Comparison of ENCODE assay signal across 10 cellular contexts in genomic region chr16:66523861-66524354, GRCh38. TPM values are rescaled to one million over a fixed set of nuclear protein-coding genes. Genes with fewer than 3 reads are reported as not detected.
DNase-seq lines count a peak whose midpoint lies in the region; ATAC-seq, FAIRE-seq and TF ChIP-seq lines count a peak whose summit lies in the region.
"Had no signal": no experiment of that assay in that cellular context is flagged by ENCODE, and none has a peak within 500 bp of the region (broad histone marks: within the 10 kb centered on the region; RNA-seq: fewer than 3 reads in every experiment).

No MANE protein-coding gene starts in this region.

- H3F3A ChIP-seq in GM23338 (replicated peaks; ENCODE audit: low read depth), result no peaks in the 10 kb centered on the region

- TF ChIP-seq CTCF in GM23338 (conservative IDR thresholded peaks at IDR 0.05; ENCODE audit: low read depth in 2 of 2), result no peak

- H3K9me3 Mint-ChIP-seq in activated CD4-positive, alpha-beta T cell treated with anti-CD3 and anti-CD28 coated beads for 36 hours (ENCODE audit: low read depth), result no peaks in the 10 kb centered on the region
- no peaks in the 10 kb centered on the region for H3K9me3 Mint-ChIP-seq in IgD-negative memory B cell
- H3K9me3 Mint-ChIP-seq in activated naive CD8-positive, alpha-beta T cell treated with anti-CD3 and anti-CD28 coated beads, Interleukin-2, amount 10 ng/mL, durations not matched to agents 7 days and 5 days, result no peaks in the 10 kb centered on the region
- no peaks in the 10 kb centered on the region for H3K9me3 Mint-ChIP-seq in GM23338

- no peak overlapping the region for H3K4me3 ChIP-seq in small intestine (ENCODE audit: low read depth in 1 of 2, low read length in 2 of 2)
- no peak overlapping the region for H3K4me3 ChIP-seq in GM23338
- H3K4me3 ChIP-seq: A549 had no signal

- H3K9me3 ChIP-seq in small intestine (ENCODE audit: control insufficient read depth, low read depth), result no peaks in the 10 kb centered on the region
- H3K9me3 ChIP-seq: A549 had no signal

- peaks cover 70% of the 10 kb centered on the region for H3K4me1 Mint-ChIP-seq in activated CD4-positive, alpha-beta T cell treated with anti-CD3 and anti-CD28 coated beads for 36 hours
- H3K4me1 Mint-ChIP-seq in IgD-negative memory B cell (peaks cover 43 to 56% (median 44%) of the 10 kb centered on the region in 3 donors), GM23338 (no peaks in the 10 kb centered on the region)
- H3K4me1 Mint-ChIP-seq in activated naive CD8-positive, alpha-beta T cell treated with anti-CD3 and anti-CD28 coated beads, Interleukin-2, amount 10 ng/mL, durations not matched to agents 7 days and 5 days, result peaks cover 74% of the 10 kb centered on the region

- H3K36me3 ChIP-seq in small intestine (ENCODE audit: control insufficient read depth in 2 of 2, insufficient read depth in 2 of 2, low read length in 2 of 2) (peaks cover 0 to 7% of the 10 kb centered on the region in 2 donors), GM23338 (ENCODE audit: insufficient read depth) (no peaks in the 10 kb centered on the region)

- peak overlapping the region; percentile 17 to 88 for H3K27ac ChIP-seq in small intestine (ENCODE audit: low read depth in 1 of 2, low read length in 1 of 2)
- no peak overlapping the region for H3K27ac ChIP-seq in GM23338 (ENCODE audit: low read depth)
- H3K27ac ChIP-seq: A549 had no signal

- peak; percentile 13 for ATAC-seq in activated CD4-positive, alpha-beta T cell treated with anti-CD3 and anti-CD28 coated beads for 36 hours
- ATAC-seq in activated naive CD8-positive, alpha-beta T cell treated with anti-CD3 and anti-CD28 coated beads, Interleukin-2, amount 10 ng/mL, durations not matched to agents 7 days and 5 days (ENCODE audit: low read depth), result peak; percentile 59
- ATAC-seq in GM23338 (no peak), GM18868 (IDR thresholded peaks at IDR 0.05; ENCODE audit: unreplicated experiment) (no peak)
- ATAC-seq: A549 had no signal

- H3K36me3 Mint-ChIP-seq in activated CD4-positive, alpha-beta T cell treated with anti-CD3 and anti-CD28 coated beads for 36 hours (ENCODE audit: low read depth), result peaks cover 3% of the 10 kb centered on the region
- H3K36me3 Mint-ChIP-seq in IgD-negative memory B cell (no peaks in the 10 kb centered on the region), GM23338 (ENCODE audit: low read depth) (0 out of 3 replicates have a peak, but pooled peaks cover under 1% of the 10 kb centered on the region)
- H3K36me3 Mint-ChIP-seq in activated naive CD8-positive, alpha-beta T cell treated with anti-CD3 and anti-CD28 coated beads, Interleukin-2, amount 10 ng/mL, durations not matched to agents 7 days and 5 days, result peaks cover 6% of the 10 kb centered on the region

- no peaks in the 10 kb centered on the region; the same call in 1 of the 2 replicates for H4K20me1 ChIP-seq in GM23338 (replicated peaks; ENCODE audit: insufficient read depth)

- H3K27me3 ChIP-seq in small intestine (ENCODE audit: control insufficient read depth in 2 of 2, insufficient read depth in 2 of 2, low read length in 2 of 2) (no peaks in the 10 kb centered on the region), GM23338 (ENCODE audit: insufficient read depth) (no peaks in the 10 kb centered on the region)

- DNase-seq in activated CD4-positive, alpha-beta T cell treated with anti-CD3 and anti-CD28 coated beads for 36 hours, result peak; percentile 48
- no peak for DNase-seq in activated CD4-positive, alpha-beta T cell treated with anti-CD3 and anti-CD28 coated beads for 4 hours
- DNase-seq in activated naive CD8-positive, alpha-beta T cell treated with anti-CD3 and anti-CD28 coated beads, Interleukin-2, amount 10 ng/mL, durations not matched to agents 7 days and 5 days, result peak; percentile 62
- DNase-seq in small intestine (peak; percentile 51), GM03348 (ENCODE audit: low spot score) (no peak), GM23338 (ENCODE audit: low spot score) (no peak)

- CTCF ChIA-PET in activated CD4-positive, alpha-beta T cell treated with anti-CD3 and anti-CD28 coated beads for 36 hours (lab: Charles Lee), result interaction anchor here (1.0 to 5.8 kb wide), 4 partner anchors 10 to 127 kb away, joined by 3 to 59 read pairs (median 12); partner anchors contain the start of genes CKLF and TK2

- H3K4me1 ChIP-seq in small intestine (ENCODE audit: control insufficient read depth in 2 of 2, insufficient read depth in 1 of 2, low read depth in 1 of 2, low read length in 1 of 2) (peaks cover 0 to 4% of the 10 kb centered on the region in 2 donors), GM23338 (ENCODE audit: insufficient read depth) (no peaks in the 10 kb centered on the region)

- H3K27me3 Mint-ChIP-seq in activated CD4-positive, alpha-beta T cell treated with anti-CD3 and anti-CD28 coated beads for 36 hours, result no peaks in the 10 kb centered on the region
- peaks cover 4% of the 10 kb centered on the region for H3K27me3 Mint-ChIP-seq in IgD-negative memory B cell
- H3K27me3 Mint-ChIP-seq in activated naive CD8-positive, alpha-beta T cell treated with anti-CD3 and anti-CD28 coated beads, Interleukin-2, amount 10 ng/mL, durations not matched to agents 7 days and 5 days, result no peaks in the 10 kb centered on the region
- peaks cover 4% of the 10 kb centered on the region for H3K27me3 Mint-ChIP-seq in GM23338 (ENCODE audit: insufficient read depth, low read depth, poor library complexity)

- peak overlapping the region; percentile 86 for H3K27ac Mint-ChIP-seq in activated CD4-positive, alpha-beta T cell treated with anti-CD3 and anti-CD28 coated beads for 36 hours
- H3K27ac Mint-ChIP-seq in IgD-negative memory B cell (peak overlapping the region; percentile 93 to 99 (median 98)), GM23338 (no peak overlapping the region)
- peak overlapping the region; percentile 88 for H3K27ac Mint-ChIP-seq in activated naive CD8-positive, alpha-beta T cell treated with anti-CD3 and anti-CD28 coated beads, Interleukin-2, amount 10 ng/mL, durations not matched to agents 7 days and 5 days

- POLR2A ChIA-PET in activated CD4-positive, alpha-beta T cell treated with anti-CD3 and anti-CD28 coated beads for 36 hours (lab: Charles Lee), result interaction anchor here (0.6 kb wide), 1 partner anchor 85 kb away, joined by 4 read pairs; no protein-coding TSS in a partner anchor
- POLR2A ChIA-PET in activated naive CD8-positive, alpha-beta T cell treated with anti-CD3 and anti-CD28 coated beads, Interleukin-2, amount 10 ng/mL, durations not matched to agents 7 days and 5 days (lab: Charles Lee), result interaction anchor here (1.3 to 10.0 kb wide), 6 partner anchors 11 to 80 kb away, joined by 3 to 157 read pairs (median 4); partner anchors contain the start of genes CKLF, CMTM3 and TK2

- no peaks in the 10 kb centered on the region for H3K9me2 ChIP-seq in GM23338 (ENCODE audit: insufficient read depth)

- intact Hi-C loops in activated CD4-positive, alpha-beta T cell treated with anti-CD3 and anti-CD28 coated beads for 36 hours (cut with DNase I, micrococcal nuclease), result loop anchor here in 1 of 2 experiments (10.0 kb wide), 1 partner anchor 351 kb away; no protein-coding TSS in a partner anchor

- H3K79me2 ChIP-seq in GM23338 (replicated peaks; ENCODE audit: insufficient read depth), result no peaks in the 10 kb centered on the region

- no peak for FAIRE-seq in small intestine (lab: Jason Lieb, UNC)
- FAIRE-seq: A549 had no signal

- H2AFZ ChIP-seq in GM23338, result no peak overlapping the region

- H3K4me2 ChIP-seq in GM23338, result no peak overlapping the region
- H3K4me2 ChIP-seq: A549 had no signal

- WGBS in small intestine, 3 donors, result 70 to 81% (median 72%) methylated on average over 9 of the region's 9 CpGs

- H3K4me3 Mint-ChIP-seq in activated CD4-positive, alpha-beta T cell treated with anti-CD3 and anti-CD28 coated beads for 36 hours, result peak overlapping the region; percentile 37
- H3K4me3 Mint-ChIP-seq in IgD-negative memory B cell (peak overlapping the region; percentile 70 to 93 (median 82)), GM23338 (no peak overlapping the region)
- peak overlapping the region; percentile 74 for H3K4me3 Mint-ChIP-seq in activated naive CD8-positive, alpha-beta T cell treated with anti-CD3 and anti-CD28 coated beads, Interleukin-2, amount 10 ng/mL, durations not matched to agents 7 days and 5 days

RNA-seq across cellular contexts. Expression of gene TK2, which starts 26.0 kb away (rescaled TPM):
- total RNA-seq in activated CD4-positive, alpha-beta T cell treated with anti-CD3 and anti-CD28 coated beads for 36 hours, result 1 to 10 TPM; 3.8 to 6.4 TPM
- polyA plus RNA-seq in IgD-negative memory B cell, result 1.6 TPM
- total RNA-seq in activated naive CD8-positive, alpha-beta T cell treated with anti-CD3 and anti-CD28 coated beads, Interleukin-2, amount 10 ng/mL, durations not matched to agents 7 days and 5 days, result 1 to 10 TPM; 7.0 to 8.6 TPM
- polyA plus RNA-seq in small intestine, result 10 to 100 TPM in 2 of 3 donors, 1 to 10 TPM in 1; 9.2 to 14.1 (median 11.2) TPM
- 4.2 and 5.4 TPM in 2 replicates for total RNA-seq in GM23338 (2014; rRNA removed; shearing (Covaris generic))
- 1.4 and 1.8 TPM in 2 replicates for polyA plus RNA-seq in GM23338 (2016; fragmentation: Nextera tagmentation; extraction: Ambion mirVana)

RNA-seq across cellular contexts. Expression of gene CKLF, which starts 28.5 kb away (rescaled TPM):
- total RNA-seq in activated CD4-positive, alpha-beta T cell treated with anti-CD3 and anti-CD28 coated beads for 36 hours, result 100 to 1,000 TPM in 1 of 2 experiments, 10 to 100 TPM in 1; 93.5 to 122 TPM
- polyA plus RNA-seq in IgD-negative memory B cell (50.8 TPM), small intestine (10 to 100 TPM; 26.8 to 55.1 (median 44.0) TPM), GM23338 (2016; fragmentation: Nextera tagmentation; extraction: Ambion mirVana) (60.0 and 61.5 TPM in 2 replicates)
- 100 to 1,000 TPM; 124 to 130 TPM for total RNA-seq in activated naive CD8-positive, alpha-beta T cell treated with anti-CD3 and anti-CD28 coated beads, Interleukin-2, amount 10 ng/mL, durations not matched to agents 7 days and 5 days
- 15.7 and 25.5 TPM in 2 replicates for total RNA-seq in GM23338 (2014; rRNA removed; shearing (Covaris generic))

RNA-seq across cellular contexts. Expression of gene CMTM1, which starts 42.3 kb away (rescaled TPM):
- 10 to 100 TPM in 1 of 2 experiments, 1 to 10 TPM in 1; 6.4 to 11.8 TPM for total RNA-seq in activated CD4-positive, alpha-beta T cell treated with anti-CD3 and anti-CD28 coated beads for 36 hours
- not detected for polyA plus RNA-seq in IgD-negative memory B cell
- 10 to 100 TPM; 10.6 to 13.5 TPM for total RNA-seq in activated naive CD8-positive, alpha-beta T cell treated with anti-CD3 and anti-CD28 coated beads, Interleukin-2, amount 10 ng/mL, durations not matched to agents 7 days and 5 days
- under 1 TPM in 1 of 3 donors, not detected in 2; 0.36 TPM for polyA plus RNA-seq in small intestine
- 1.4 TPM in 1 of 2 replicates, not detected in the other for total RNA-seq in GM23338 (2014; rRNA removed; shearing (Covaris generic))
- polyA plus RNA-seq in GM23338 (2016; fragmentation: Nextera tagmentation; extraction: Ambion mirVana), result 1.8 and 1.9 TPM in 2 replicates

RNA-seq across cellular contexts. Expression of gene CMTM2, which starts 55.4 kb away (rescaled TPM):
- total RNA-seq in activated CD4-positive, alpha-beta T cell treated with anti-CD3 and anti-CD28 coated beads for 36 hours, result under 1 TPM in 1 of 2 experiments, not detected in 1; 0.51 TPM
- polyA plus RNA-seq in IgD-negative memory B cell (not detected), small intestine (under 1 TPM in 1 of 3 donors, not detected in 2; 0.07 TPM), GM23338 (2016; fragmentation: Nextera tagmentation; extraction: Ambion mirVana) (not detected in 2 replicates)
- total RNA-seq in activated naive CD8-positive, alpha-beta T cell treated with anti-CD3 and anti-CD28 coated beads, Interleukin-2, amount 10 ng/mL, durations not matched to agents 7 days and 5 days, result 1 to 10 TPM in 1 of 2 experiments, under 1 TPM in 1; 0.45 to 1.3 TPM
- not detected in 2 replicates for total RNA-seq in GM23338 (2014; rRNA removed; shearing (Covaris generic))
- total RNA-seq: SK-MEL-5 had no signal

Comparison
In these comparisons a context has a peak if more than half of its experiments do, and no peak if none do; other contexts are left out.
1. DNase-seq: peak in activated CD4-positive, alpha-beta T cell treated with anti-CD3 and anti-CD28 coated beads for 36 hours (single experiment), activated naive CD8-positive, alpha-beta T cell treated with anti-CD3 and anti-CD28 coated beads, Interleukin-2, amount 10 ng/mL, durations not matched to agents 7 days and 5 days (single experiment) and small intestine (single experiment); none in activated CD4-positive, alpha-beta T cell treated with anti-CD3 and anti-CD28 coated beads for 4 hours (0 of 2), GM03348 (single experiment) and GM23338 (single experiment).
2. ATAC-seq: peak in activated CD4-positive, alpha-beta T cell treated with anti-CD3 and anti-CD28 coated beads for 36 hours (single experiment) and activated naive CD8-positive, alpha-beta T cell treated with anti-CD3 and anti-CD28 coated beads, Interleukin-2, amount 10 ng/mL, durations not matched to agents 7 days and 5 days (single experiment); none in GM23338 (single experiment) and GM18868 (single experiment).